17 cellular contexts compared by ENCODE assay signal in the genomic region with DNA sequence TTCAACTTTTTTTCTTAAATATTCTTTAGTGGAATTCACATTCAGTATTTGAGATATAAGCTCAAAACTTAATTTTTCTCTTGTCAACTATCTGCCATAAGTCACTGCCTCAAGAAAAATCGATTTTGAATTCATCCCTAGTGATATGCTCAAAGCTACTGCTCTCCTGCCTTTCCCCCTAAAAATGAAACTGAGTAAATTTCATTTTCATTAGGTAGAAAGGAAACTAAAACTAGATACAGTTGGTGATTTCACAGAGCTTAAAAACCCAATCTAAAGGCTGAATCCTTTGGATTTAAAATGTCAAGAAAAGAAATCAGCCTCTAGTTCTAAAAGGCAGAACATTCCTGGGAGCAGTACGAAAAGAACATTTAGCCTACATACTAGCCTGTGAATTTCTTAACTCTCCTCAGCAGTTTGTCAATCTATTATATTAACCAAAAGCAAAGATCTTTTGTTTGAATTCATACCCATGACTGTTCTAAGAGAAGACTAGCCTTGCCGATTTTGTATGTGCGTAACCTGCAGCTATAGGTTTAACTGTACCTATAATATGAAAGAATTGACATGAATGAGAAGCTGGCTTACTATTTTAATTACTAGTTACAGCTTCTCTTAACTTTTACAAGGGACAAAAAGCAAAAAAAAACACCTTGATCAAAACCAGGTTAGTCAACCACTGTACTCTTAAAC. TPM values are rescaled to one million over a fixed set of nuclear protein-coding genes. Genes with fewer than 3 reads are reported as not detected.
DNase-seq lines count a peak whose midpoint lies in the region; ATAC-seq and TF ChIP-seq lines count a peak whose summit lies in the region.
"Had no signal": no experiment of that assay in that cellular context is flagged by ENCODE, and none has a peak within 500 bp of the region (broad histone marks: within the 10 kb centered on the region; RNA-seq: fewer than 3 reads in every experiment).

No MANE protein-coding gene starts in this region.

- peaks cover 0 to 7% of the 10 kb centered on the region in 2 donors for H3K4me1 ChIP-seq in naive thymus-derived CD4-positive, alpha-beta T cell (ENCODE audit: control insufficient read depth in 2 of 2, insufficient read depth in 2 of 2, low read length in 2 of 2)
- H3K4me1 ChIP-seq in PC-9 (replicated peaks; ENCODE audit: insufficient read depth): peaks cover 31% of the 10 kb centered on the region

- peaks cover 8% of the 10 kb centered on the region for H3K36me3 Mint-ChIP-seq in activated CD4-positive, alpha-beta T cell treated with anti-CD3 and anti-CD28 coated beads for 36 hours (ENCODE audit: low read depth)
- no peaks in the 10 kb centered on the region for H3K36me3 Mint-ChIP-seq in T-helper 17 cell (ENCODE audit: low read depth)
- H3K36me3 Mint-ChIP-seq in naive thymus-derived CD4-positive, alpha-beta T cell: peaks cover 0 to 9% (median 0%) of the 10 kb centered on the region in 5 donors
- H3K36me3 Mint-ChIP-seq in HFFc6 (ENCODE audit: low read depth): peaks cover 1% of the 10 kb centered on the region; the same call in 1 of the 2 replicates

- H3K27ac Mint-ChIP-seq in activated CD4-positive, alpha-beta T cell treated with anti-CD3 and anti-CD28 coated beads for 36 hours: peak overlapping the region; percentile 63
- H3K27ac Mint-ChIP-seq in T-helper 17 cell (peak overlapping the region; percentile 51), HFFc6 (no peak overlapping the region)
- peak overlapping the region in 8 of 9 donors; percentile 16 to 82 (median 42) for H3K27ac Mint-ChIP-seq in naive thymus-derived CD4-positive, alpha-beta T cell

- no peak overlapping the region for H2AFZ ChIP-seq in PC-9

- peaks cover 25% of the 10 kb centered on the region for H3K4me1 Mint-ChIP-seq in activated CD4-positive, alpha-beta T cell treated with anti-CD3 and anti-CD28 coated beads for 36 hours
- H3K4me1 Mint-ChIP-seq in T-helper 17 cell (peaks cover 13% of the 10 kb centered on the region), HFFc6 (ENCODE audit: low read depth) (peaks cover 23% of the 10 kb centered on the region)
- peaks cover 0 to 32% (median 17%) of the 10 kb centered on the region in 7 donors for H3K4me1 Mint-ChIP-seq in naive thymus-derived CD4-positive, alpha-beta T cell

- H3K4me2 ChIP-seq in PC-9: no peak overlapping the region

- no peak overlapping the region for H3K4me3 ChIP-seq in naive thymus-derived CD4-positive, alpha-beta T cell (ENCODE audit: low read length)
- H3K4me3 ChIP-seq in PC-9: no peak overlapping the region
- H3K4me3 ChIP-seq: cardiac muscle cell had no signal

- no peaks in the 10 kb centered on the region for H3K27me3 ChIP-seq in naive thymus-derived CD4-positive, alpha-beta T cell (ENCODE audit: control insufficient read depth in 2 of 2, insufficient read depth in 2 of 2, low read length in 2 of 2)
- H3K27me3 ChIP-seq in PC-9 (ENCODE audit: insufficient read depth, low read depth): no peaks in the 10 kb centered on the region
- H3K27me3 ChIP-seq: cardiac muscle cell had no signal

- BruUV-seq in PC-9 (replicated peaks; lab: Mats Ljungman, UMichigan): no TSS peak

- H3K9me3 ChIP-seq in T-helper 17 cell (ENCODE audit: control insufficient read depth, low read length, poor library complexity, severe bottlenecking) (no peaks in the 10 kb centered on the region), PC-9 (ENCODE audit: insufficient read depth, low read depth) (no peaks in the 10 kb centered on the region)
- H3K9me3 ChIP-seq in naive thymus-derived CD4-positive, alpha-beta T cell (ENCODE audit: control insufficient read depth in 2 of 3, low read length in 3 of 3): no peaks in the 10 kb centered on the region

- H3K27me3 Mint-ChIP-seq in activated CD4-positive, alpha-beta T cell treated with anti-CD3 and anti-CD28 coated beads for 36 hours: no peaks in the 10 kb centered on the region
- H3K27me3 Mint-ChIP-seq in T-helper 17 cell (no peaks in the 10 kb centered on the region), HFFc6 (ENCODE audit: insufficient read depth) (no peaks in the 10 kb centered on the region)
- H3K27me3 Mint-ChIP-seq in naive thymus-derived CD4-positive, alpha-beta T cell: no peaks in the 10 kb centered on the region

- H3K79me2 ChIP-seq in PC-9 (ENCODE audit: low read depth): no peaks in the 10 kb centered on the region

- ATAC-seq in activated CD4-positive, alpha-beta T cell treated with anti-CD3 and anti-CD28 coated beads for 36 hours: no peak
- ATAC-seq in GM21367 (IDR thresholded peaks at IDR 0.05; ENCODE audit: unreplicated experiment): peak; percentile 33
- ATAC-seq in T-helper 17 cell: no peak
- no peak for ATAC-seq in naive thymus-derived CD4-positive, alpha-beta T cell
- ATAC-seq: activated naive CD4-positive, alpha-beta T cell treated with anti-CD3 and anti-CD28 coated beads, Interleukin-2, amount 50 U/mL, for 72 hours had no signal

- intact Hi-C loops in activated CD4-positive, alpha-beta T cell treated with anti-CD3 and anti-CD28 coated beads for 36 hours (cut with DNase I, micrococcal nuclease): loop anchor here in 1 of 2 experiments (5.0 to 10.0 kb wide), 2 partner anchors 43 to 166 kb away; partner anchors contain the start of gene EEF1AKMT2
- intact Hi-C loops in naive thymus-derived CD4-positive, alpha-beta T cell (cut with micrococcal nuclease): loop anchor here (5.0 to 10.0 kb wide), 4 partner anchors 78 to 754 kb away; partner anchors contain the start of gene OAT (in 1 of the 2)
- intact Hi-C loops in PC-9 (cut with micrococcal nuclease; ENCODE audit: unreplicated experiment): loop anchor here (5.0 to 10.0 kb wide), 2 partner anchors 334 to 357 kb away; partner anchors contain the start of gene OAT

- H3K4me3 Mint-ChIP-seq in activated CD4-positive, alpha-beta T cell treated with anti-CD3 and anti-CD28 coated beads for 36 hours: no peak overlapping the region
- H3K4me3 Mint-ChIP-seq in T-helper 17 cell (no peak overlapping the region), HFFc6 (no peak overlapping the region)
- peak overlapping the region in 1 of 10 donors; percentile 68 for H3K4me3 Mint-ChIP-seq in naive thymus-derived CD4-positive, alpha-beta T cell

- TF ChIP-seq CTCF in HFFc6 (IDR thresholded peaks at IDR 0.05) (no peak), PC-9 (conservative IDR thresholded peaks at IDR 0.05) (no peak), RWPE1 (conservative IDR thresholded peaks at IDR 0.05; ENCODE audit: low read depth) (no peak)

- POLR2A ChIA-PET in activated CD4-positive, alpha-beta T cell treated with anti-CD3 and anti-CD28 coated beads for 36 hours (lab: Charles Lee): interaction anchor here (1.2 kb wide), 1 partner anchor 60 kb away, joined by 4 read pairs; no protein-coding TSS in a partner anchor
- POLR2A ChIA-PET in naive thymus-derived CD4-positive, alpha-beta T cell (lab: Charles Lee): interaction anchor here (1.2 to 1.6 kb wide), 3 partner anchors 15 to 42 kb away, joined by 3 to 4 read pairs (median 4); partner anchors contain the start of gene EEF1AKMT2
- POLR2A ChIA-PET in PC-9 (lab: Charles Lee; ENCODE audit: unreplicated experiment) (no interaction called here), RWPE1 (lab: Yijun Ruan, JAX; ENCODE audit: low non-redundant PET) (interaction anchor here (1.0 kb wide), 1 partner anchor 17 kb away, joined by 3 read pairs; no protein-coding TSS in a partner anchor)

- H3K36me3 ChIP-seq in naive thymus-derived CD4-positive, alpha-beta T cell (ENCODE audit: control insufficient read depth in 2 of 3, insufficient read depth in 3 of 3, low read length in 3 of 3): peaks cover 0 to 3% (median 0%) of the 10 kb centered on the region in 3 experiments
- no peaks in the 10 kb centered on the region for H3K36me3 ChIP-seq in PC-9 (ENCODE audit: low read depth)
- H3K36me3 ChIP-seq: cardiac muscle cell had no signal

- H4K20me1 ChIP-seq in PC-9 (ENCODE audit: insufficient read depth): no peaks in the 10 kb centered on the region

- CTCF ChIA-PET in activated CD4-positive, alpha-beta T cell treated with anti-CD3 and anti-CD28 coated beads for 36 hours (lab: Charles Lee): interaction anchor here (0.5 to 4.9 kb wide), 20 partner anchors 8 to 215 kb away, joined by 3 to 39 read pairs (median 4); no protein-coding TSS in a partner anchor
- CTCF ChIA-PET in naive thymus-derived CD4-positive, alpha-beta T cell (lab: Charles Lee): interaction anchor here (0.6 to 6.1 kb wide), 8 partner anchors 10 to 1769 kb away, joined by 3 to 110 read pairs (median 3); partner anchors contain the start of gene PSTK
- CTCF ChIA-PET in PC-9 (lab: Charles Lee): no interaction called here
- CTCF ChIA-PET in RWPE1 (lab: Yijun Ruan, JAX): interaction anchor here (0.7 to 1.5 kb wide), 3 partner anchors 210 to 236 kb away, joined by 4 to 7 read pairs (median 4); no protein-coding TSS in a partner anchor

- no peaks in the 10 kb centered on the region for H3K9me2 ChIP-seq in PC-9 (ENCODE audit: insufficient read depth)

- no peak overlapping the region for H3K27ac ChIP-seq in naive thymus-derived CD4-positive, alpha-beta T cell (ENCODE audit: low read depth, low read length)
- H3K27ac ChIP-seq in PC-9 (no peak overlapping the region), RWPE1 (no peak overlapping the region)
- H3K27ac ChIP-seq: C4-2B, cardiac muscle cell had no signal

- H3F3A ChIP-seq in PC-9 (ENCODE audit: insufficient read depth, low read depth): peaks cover 20% of the 10 kb centered on the region

- no peaks in the 10 kb centered on the region for H3K9me3 Mint-ChIP-seq in activated CD4-positive, alpha-beta T cell treated with anti-CD3 and anti-CD28 coated beads for 36 hours (ENCODE audit: low read depth)
- H3K9me3 Mint-ChIP-seq in naive thymus-derived CD4-positive, alpha-beta T cell: no peaks in the 10 kb centered on the region
- no peaks in the 10 kb centered on the region for H3K9me3 Mint-ChIP-seq in HFFc6
- H3K9me3 Mint-ChIP-seq: activated naive CD4-positive, alpha-beta T cell treated with anti-CD3 and anti-CD28 coated beads, Interleukin-2, amount 50 U/mL, for 72 hours had no signal

- no peak for DNase-seq in activated CD4-positive, alpha-beta T cell treated with anti-CD3 and anti-CD28 coated beads for 36 hours
- no peak for DNase-seq in activated CD4-positive, alpha-beta T cell treated with anti-CD3 and anti-CD28 coated beads, Interleukin-2, amount 50 U/mL, for 4 hours
- DNase-seq in T-helper 17 cell (no peak), HFFc6 (no peak), PC-9 (no peak), RWPE1 (ENCODE audit: low spot score) (no peak)
- no peak for DNase-seq in naive thymus-derived CD4-positive, alpha-beta T cell
- DNase-seq: mesendoderm; NCI-H146; NCI-H226; SIG-M5; stimulated activated CD4-positive, alpha-beta T cell treated with anti-CD3 and anti-CD28 coated beads, Interleukin-4, amount 100 ng/mL, for 1 hour; trophoblast cell had no signal

RNA-seq across cellular contexts. Expression of gene FAM53B, which starts 4.9 kb away (rescaled TPM):
- 10 to 100 TPM; 13.3 to 13.9 TPM for total RNA-seq in activated CD4-positive, alpha-beta T cell treated with anti-CD3 and anti-CD28 coated beads for 36 hours
- total RNA-seq in T-helper 17 cell: 10 to 100 TPM; 68.5 to 69.2 TPM
- total RNA-seq in naive thymus-derived CD4-positive, alpha-beta T cell: 10 to 100 TPM; 25.5 to 51.5 (median 28.6) TPM
- polyA plus RNA-seq in naive thymus-derived CD4-positive, alpha-beta T cell: 10 to 100 TPM in 1 of 2 donors, 1 to 10 TPM in 1; 3.9 to 18.8 TPM
- total RNA-seq in HFFc6 (2021; fragmentation: NEBNext Ultra II Directional; extraction: Animal tissue kit (Norgen Biotek cat#: 25700)): 10 to 100 TPM in 5 of 6 experiments, 1 to 10 TPM in 1; 9.3 to 10.6 (median 10.4) TPM
- 9.0 and 9.8 TPM in 2 replicates for total RNA-seq in PC-9 (2021)

RNA-seq across cellular contexts. Expression of gene EEF1AKMT2, which starts 42.6 kb away (rescaled TPM):
- total RNA-seq in activated CD4-positive, alpha-beta T cell treated with anti-CD3 and anti-CD28 coated beads for 36 hours: 10 to 100 TPM; 21.4 to 28.4 TPM
- total RNA-seq in T-helper 17 cell (10 to 100 TPM; 14.5 to 16.2 TPM), PC-9 (2021) (16.4 and 18.4 TPM in 2 replicates)
- 10 to 100 TPM; 11.5 to 23.0 (median 21.0) TPM for total RNA-seq in naive thymus-derived CD4-positive, alpha-beta T cell
- polyA plus RNA-seq in naive thymus-derived CD4-positive, alpha-beta T cell: 10 to 100 TPM; 22.0 to 38.1 TPM
- total RNA-seq in HFFc6 (2021; fragmentation: NEBNext Ultra II Directional; extraction: Animal tissue kit (Norgen Biotek cat#: 25700)): 10 to 100 TPM; 15.8 to 19.5 (median 17.7) TPM

RNA-seq across cellular contexts. Expression of gene ABRAXAS2, which starts 52.5 kb away (rescaled TPM):
- 10 to 100 TPM; 20.2 to 24.2 TPM for total RNA-seq in activated CD4-positive, alpha-beta T cell treated with anti-CD3 and anti-CD28 coated beads for 36 hours
- total RNA-seq in T-helper 17 cell: 1 to 10 TPM; 6.8 to 8.7 TPM
- total RNA-seq in naive thymus-derived CD4-positive, alpha-beta T cell: 10 to 100 TPM in 3 of 5 experiments, 1 to 10 TPM in 2; 7.0 to 17.5 (median 14.5) TPM
- 10 to 100 TPM; 12.2 to 14.2 TPM for polyA plus RNA-seq in naive thymus-derived CD4-positive, alpha-beta T cell
- 10 to 100 TPM; 17.3 to 20.6 (median 18.6) TPM for total RNA-seq in HFFc6 (2021; fragmentation: NEBNext Ultra II Directional; extraction: Animal tissue kit (Norgen Biotek cat#: 25700))
- 6.2 and 7.8 TPM in 2 replicates for total RNA-seq in PC-9 (2021)
